Comparison of ENCODE assay signal across 15 cellular contexts in genomic region chr15:48888836-48889235, GRCh38. TPM values are rescaled to one million over a fixed set of nuclear protein-coding genes. Genes with fewer than 3 reads are reported as not detected.
A peak's percentile ranks its signal among the peaks of the same experiment; 100 is the strongest.
DNase-seq lines count a peak whose midpoint lies in the region; ATAC-seq and TF ChIP-seq lines count a peak whose summit lies in the region.
"Had no signal": no experiment of that assay in that cellular context is flagged by ENCODE, and none has a peak within 500 bp of the region (broad histone marks: within the 10 kb centered on the region; RNA-seq: fewer than 3 reads in every experiment).

No MANE protein-coding gene starts in this region.

- in situ Hi-C loops in GM23248 (cut with MboI): no loop called here

- intact Hi-C loops in heart left ventricle (cut with DNase I): no loop called here
- intact Hi-C loops in dorsolateral prefrontal cortex (cut with DNase I): no loop called here

- no peaks in the 10 kb centered on the region for H3K36me3 Mint-ChIP-seq in effector memory CD8-positive, alpha-beta T cell (ENCODE audit: insufficient read depth)
- no peaks in the 10 kb centered on the region for H3K36me3 Mint-ChIP-seq in activated naive CD4-positive, alpha-beta T cell treated with anti-CD3 and anti-CD28 coated beads, Interleukin-2, amount 50 U/mL, for 72 hours
- H3K36me3 Mint-ChIP-seq: naive thymus-derived CD8-positive, alpha-beta T cell; stimulated activated naive B cell treated with anti-CD40 and anti-IgM and Interleukin-4, amounts not matched to agents 10 μg/mL and 1 μg/mL and 100 μg/mL, for 72 hours had no signal

- H3K9me3 ChIP-seq in GM23248 (ENCODE audit: low read depth) (no peaks in the 10 kb centered on the region), adipocyte (ENCODE audit: control insufficient read depth, low read length) (no peaks in the 10 kb centered on the region), heart left ventricle (no peaks in the 10 kb centered on the region), smooth muscle cell (replicated peaks; ENCODE audit: low read depth) (no peaks in the 10 kb centered on the region)
- H3K9me3 ChIP-seq: tibial artery had no signal

- H3K36me3 ChIP-seq in GM23248 (ENCODE audit: low read depth) (no peaks in the 10 kb centered on the region), adipocyte (ENCODE audit: control insufficient read depth, insufficient read depth, low read length, severe bottlenecking) (no peaks in the 10 kb centered on the region), heart left ventricle (no peaks in the 10 kb centered on the region), smooth muscle cell (ENCODE audit: low read depth) (no peaks in the 10 kb centered on the region)
- H3K36me3 ChIP-seq: tibial artery had no signal

- H3K4me3 Mint-ChIP-seq in effector memory CD8-positive, alpha-beta T cell: no peak overlapping the region
- H3K4me3 Mint-ChIP-seq: activated naive CD8-positive, alpha-beta T cell; H9; naive thymus-derived CD8-positive, alpha-beta T cell; stimulated activated naive B cell treated with anti-CD40 and anti-IgM and Interleukin-4, amounts not matched to agents 10 μg/mL and 1 μg/mL and 100 μg/mL, for 72 hours had no signal

- H3K9me2 ChIP-seq in GM23248 (ENCODE audit: insufficient read depth): no peaks in the 10 kb centered on the region

- peaks cover 31% of the 10 kb centered on the region for H3F3A ChIP-seq in GM23248 (ENCODE audit: insufficient read depth)
- H3F3A ChIP-seq in smooth muscle cell (ENCODE audit: low read depth): no peaks in the 10 kb centered on the region

- H3K4me1 ChIP-seq in GM23248 (ENCODE audit: insufficient read depth) (peaks cover 28% of the 10 kb centered on the region), adipocyte (ENCODE audit: control insufficient read depth, insufficient read depth, low read length) (peaks cover 7% of the 10 kb centered on the region), heart left ventricle (peaks cover 0 to 5% (median 0%) of the 10 kb centered on the region in 12 donors), smooth muscle cell (ENCODE audit: low read depth) (no peaks in the 10 kb centered on the region)

- H2AFZ ChIP-seq in GM23248 (peak overlapping the region; percentile 73), smooth muscle cell (ENCODE audit: low read depth) (peak overlapping the region; percentile 28)

- H3K4me1 Mint-ChIP-seq in effector memory CD8-positive, alpha-beta T cell (ENCODE audit: low read depth in 2 of 2): peaks cover 0 to 2% of the 10 kb centered on the region in 2 donors
- H3K4me1 Mint-ChIP-seq: naive thymus-derived CD8-positive, alpha-beta T cell; stimulated activated naive B cell treated with anti-CD40 and anti-IgM and Interleukin-4, amounts not matched to agents 10 μg/mL and 1 μg/mL and 100 μg/mL, for 72 hours had no signal

- no peak overlapping the region for H3K27ac Mint-ChIP-seq in effector memory CD8-positive, alpha-beta T cell
- no peak overlapping the region for H3K27ac Mint-ChIP-seq in activated naive CD4-positive, alpha-beta T cell treated with anti-CD3 and anti-CD28 coated beads, Interleukin-2, amount 50 U/mL, for 72 hours
- H3K27ac Mint-ChIP-seq: activated naive CD8-positive, alpha-beta T cell; H9; naive thymus-derived CD8-positive, alpha-beta T cell; stimulated activated naive B cell treated with anti-CD40 and anti-IgM and Interleukin-4, amounts not matched to agents 10 μg/mL and 1 μg/mL and 100 μg/mL, for 72 hours had no signal

- H3K4me3 ChIP-seq in GM23248: peak overlapping the region; percentile 29
- peak overlapping the region; percentile 15 for H3K4me3 ChIP-seq in adipocyte (ENCODE audit: low read length)
- H3K4me3 ChIP-seq in heart left ventricle: no peak overlapping the region
- no peak overlapping the region for H3K4me3 ChIP-seq in smooth muscle cell
- H3K4me3 ChIP-seq in dorsolateral prefrontal cortex: no peak overlapping the region
- H3K4me3 ChIP-seq: tibial artery had no signal

- H3K9me3 Mint-ChIP-seq in effector memory CD8-positive, alpha-beta T cell: no peaks in the 10 kb centered on the region
- H3K9me3 Mint-ChIP-seq in activated naive CD4-positive, alpha-beta T cell treated with anti-CD3 and anti-CD28 coated beads, Interleukin-2, amount 50 U/mL, for 72 hours: no peaks in the 10 kb centered on the region
- H3K9me3 Mint-ChIP-seq: H9; stimulated activated naive B cell treated with anti-CD40 and anti-IgM and Interleukin-4, amounts not matched to agents 10 μg/mL and 1 μg/mL and 100 μg/mL, for 72 hours had no signal

- peaks cover 38 to 49% of the 10 kb centered on the region in 2 donors for H3K27me3 Mint-ChIP-seq in effector memory CD8-positive, alpha-beta T cell

- no peak for TF ChIP-seq POLR2A in heart left ventricle (IDR thresholded peaks at IDR 0.05)

- 29% methylated on average over 1 of the region's 1 CpG for WGBS in GM23248 (ENCODE audit: low coverage in 1 of 2, low lambda C conversion rate in 2 of 2, missing lambda C conversion rate in 2 of 2), 2 experiments
- WGBS in heart left ventricle, 4 donors: 50 to 72% (median 59%) methylated on average over 1 of the region's 1 CpG
- 79% methylated on average over 1 of the region's 1 CpG for WGBS in smooth muscle cell (ENCODE audit: low lambda C conversion rate)

- peak; percentile 62 for DNase-seq in GM23248
- peak; percentile 26 for DNase-seq in adipocyte (ENCODE audit: low read depth)
- DNase-seq in heart left ventricle: no peak
- no peak for DNase-seq in smooth muscle cell (lab: John Stamatoyannopoulos, UW; ENCODE audit: unreplicated experiment)
- no peak for DNase-seq in dorsolateral prefrontal cortex
- DNase-seq in effector memory CD8-positive, alpha-beta T cell: no peak
- no peak for DNase-seq in activated naive CD4-positive, alpha-beta T cell treated with anti-CD3 and anti-CD28 coated beads, Interleukin-2, amount 50 U/mL, for 72 hours (ENCODE audit: low spot score in 2 of 2)
- DNase-seq in GM19238 (ENCODE audit: insufficient read length, low spot score): no peak
- DNase-seq: H9; naive thymus-derived CD8-positive, alpha-beta T cell; NCI-H187 treated with DMSO at 0.1 percent for 48 hours; stimulated activated naive B cell treated with anti-CD40 and anti-IgM and Interleukin-4, amounts not matched to agents 10 μg/mL and 1 μg/mL and 100 μg/mL, for 72 hours; tibial artery had no signal

- H3K4me2 ChIP-seq in GM23248 (ENCODE audit: unreplicated experiment) (peak overlapping the region; percentile 59), smooth muscle cell (peak overlapping the region; percentile 55)

- H3K27ac ChIP-seq in GM23248: peak overlapping the region; percentile 83
- H3K27ac ChIP-seq in heart left ventricle: peak overlapping the region in 10 of 12 donors; percentile 9 to 60 (median 26)
- H3K27ac ChIP-seq in smooth muscle cell (ENCODE audit: low read depth): peak overlapping the region; percentile 54
- no peak overlapping the region for H3K27ac ChIP-seq in dorsolateral prefrontal cortex
- H3K27ac ChIP-seq: HL-60 had no signal

- H3K79me2 ChIP-seq in GM23248 (ENCODE audit: insufficient read depth): no peaks in the 10 kb centered on the region
- H3K79me2 ChIP-seq in smooth muscle cell (ENCODE audit: low read depth): no peaks in the 10 kb centered on the region

- H3K27me3 ChIP-seq in GM23248 (replicated peaks; ENCODE audit: insufficient read depth) (no peaks in the 10 kb centered on the region), adipocyte (replicated peaks; ENCODE audit: control insufficient read depth, insufficient read depth, low read length) (no peaks in the 10 kb centered on the region), heart left ventricle (no peaks in the 10 kb centered on the region), smooth muscle cell (ENCODE audit: low read depth) (no peaks in the 10 kb centered on the region), dorsolateral prefrontal cortex (no peaks in the 10 kb centered on the region)
- H3K27me3 ChIP-seq: tibial artery had no signal

- H4K20me1 ChIP-seq in GM23248 (ENCODE audit: insufficient read depth) (no peaks in the 10 kb centered on the region), smooth muscle cell (ENCODE audit: low read depth) (no peaks in the 10 kb centered on the region)

- TF ChIP-seq CTCF in heart left ventricle (IDR thresholded peaks at IDR 0.05) (no peak), smooth muscle cell (IDR thresholded peaks at IDR 0.05; ENCODE audit: borderline replicate concordance, insufficient read depth, poor library complexity, severe bottlenecking) (no peak), dorsolateral prefrontal cortex (IDR thresholded peaks at IDR 0.05 in 54 of 56, conservative IDR thresholded peaks at IDR 0.05 in 2 of 56; ENCODE audit: low read depth in 1 of 56, partially characterized antibody in 56 of 56) (no peak)

- ATAC-seq in heart left ventricle: peak in 1 of 4 donors; percentile 65
- ATAC-seq in effector memory CD8-positive, alpha-beta T cell (replicated peaks): no peak
- no peak for ATAC-seq in activated naive CD4-positive, alpha-beta T cell treated with anti-CD3 and anti-CD28 coated beads, Interleukin-2, amount 50 U/mL, for 72 hours
- ATAC-seq: naive thymus-derived CD8-positive, alpha-beta T cell; stimulated activated naive B cell treated with anti-CD40 and anti-IgM and Interleukin-4, amounts not matched to agents 10 μg/mL and 1 μg/mL and 100 μg/mL, for 72 hours had no signal

- H3K9ac ChIP-seq in GM23248: peak overlapping the region; percentile 44
- no peak overlapping the region for H3K9ac ChIP-seq in adipocyte (ENCODE audit: low read length)
- H3K9ac ChIP-seq in smooth muscle cell (ENCODE audit: low read depth): no peak overlapping the region

RNA-seq across cellular contexts. Expression of gene EID1, which starts 10.9 kb away (rescaled TPM):
- 267 and 281 TPM in 2 replicates for total RNA-seq in GM23248 (2014; rRNA removed; shearing (Covaris generic))
- polyA plus RNA-seq in GM23248 (2016; fragmentation: Nextera tagmentation; extraction: Ambion mirVana) (380 and 396 TPM in 2 replicates), heart left ventricle (100 to 1,000 TPM; 161 to 198 TPM), smooth muscle cell (263 and 316 TPM in 2 replicates)
- total RNA-seq in heart left ventricle (100 to 1,000 TPM; 169 to 393 (median 224) TPM), smooth muscle cell (216 and 229 TPM in 2 replicates), dorsolateral prefrontal cortex (100 to 1,000 TPM; 107 to 240 (median 184) TPM)
- total RNA-seq in activated naive CD4-positive, alpha-beta T cell treated with anti-CD3 and anti-CD28 coated beads, Interleukin-2, amount 50 U/mL, for 72 hours: 100 to 1,000 TPM in 1 of 2 donors, 10 to 100 TPM in 1; 41.0 to 104 TPM

Comparison
In these comparisons a context has a peak if more than half of its experiments do, and no peak if none do; other contexts are left out.
1. DNase-seq: peak in GM23248 (single experiment) and adipocyte (single experiment); none in heart left ventricle (0 of 5), smooth muscle cell (single experiment), dorsolateral prefrontal cortex (0 of 10), effector memory CD8-positive, alpha-beta T cell (0 of 3), activated naive CD4-positive, alpha-beta T cell treated with anti-CD3 and anti-CD28 coated beads, Interleukin-2, amount 50 U/mL, for 72 hours (0 of 2) and GM19238 (single experiment).
2. H3K27ac ChIP-seq: peak in GM23248 (single experiment), heart left ventricle (10 of 12) and smooth muscle cell (single experiment); none in dorsolateral prefrontal cortex (0 of 59).
3. H3K4me3 ChIP-seq: peak in GM23248 (single experiment) and adipocyte (single experiment); none in heart left ventricle (0 of 12), smooth muscle cell (single experiment) and dorsolateral prefrontal cortex (0 of 59).